ENCODE assay signal across 13 cellular contexts in genomic region chr1:18938707-18939070, GRCh38. TPM values are rescaled to one million over a fixed set of nuclear protein-coding genes. Genes with fewer than 3 reads are reported as not detected.
DNase-seq lines count a peak whose midpoint lies in the region; ATAC-seq and TF ChIP-seq lines count a peak whose summit lies in the region.
"Had no signal": no experiment of that assay in that cellular context is flagged by ENCODE, and none has a peak within 500 bp of the region (broad histone marks: within the 10 kb centered on the region; RNA-seq: fewer than 3 reads in every experiment).

No MANE protein-coding gene starts in this region.

- H3K27ac ChIP-seq in CD4-positive, alpha-beta T cell (ENCODE audit: low read depth, low read length) = peak overlapping the region; percentile 24
- H3K27ac ChIP-seq in osteoblast (ENCODE audit: low read depth, low read length) = peak overlapping the region; percentile 89
- H3K27ac ChIP-seq: parathyroid adenoma had no signal

- CTCF ChIA-PET in CD4-positive, alpha-beta T cell (lab: Charles Lee) = no interaction called here
- CTCF ChIA-PET in activated CD4-positive, alpha-beta T cell treated with anti-CD3 and anti-CD28 coated beads, Interleukin-2, amount 10 ng/mL, durations not matched to agents 7 days and 5 days (lab: Charles Lee) = interaction anchor here (0.6 to 2.3 kb wide), 3 partner anchors 8 to 717 kb away, joined by 3 to 10 read pairs (median 6); no protein-coding TSS in a partner anchor

- intact Hi-C loops in CD4-positive, alpha-beta T cell (cut with DNase I, micrococcal nuclease) = no loop called here

- H3K4me3 Mint-ChIP-seq in CD4-positive, alpha-beta T cell = no peak overlapping the region
- no peak overlapping the region for H3K4me3 Mint-ChIP-seq in effector memory CD8-positive, alpha-beta T cell
- no peak overlapping the region for H3K4me3 Mint-ChIP-seq in activated CD4-positive, alpha-beta T cell treated with anti-CD3 and anti-CD28 coated beads, Interleukin-2, amount 10 ng/mL, durations not matched to agents 7 days and 5 days
- H3K4me3 Mint-ChIP-seq in osteocyte (ENCODE audit: unreplicated experiment) = no peak overlapping the region
- H3K4me3 Mint-ChIP-seq: H9 had no signal

- no peak overlapping the region for H2AFZ ChIP-seq in osteoblast (ENCODE audit: low read length)
- H2AFZ ChIP-seq: parathyroid adenoma had no signal

- H3K4me1 ChIP-seq in osteoblast (ENCODE audit: insufficient read depth, low read length) = peaks cover 34% of the 10 kb centered on the region

- no peak overlapping the region for H3K27ac Mint-ChIP-seq in CD4-positive, alpha-beta T cell
- H3K27ac Mint-ChIP-seq in effector memory CD8-positive, alpha-beta T cell = peak overlapping the region; percentile 46 to 82
- H3K27ac Mint-ChIP-seq in activated CD4-positive, alpha-beta T cell treated with anti-CD3 and anti-CD28 coated beads, Interleukin-2, amount 10 ng/mL, durations not matched to agents 7 days and 5 days = no peak overlapping the region
- H3K27ac Mint-ChIP-seq in osteocyte (ENCODE audit: unreplicated experiment) = no peak overlapping the region
- H3K27ac Mint-ChIP-seq: H9 had no signal

- peaks cover 84% of the 10 kb centered on the region for H3K79me2 ChIP-seq in osteoblast (ENCODE audit: insufficient read depth, low read length)

- peaks cover 4% of the 10 kb centered on the region for H3K36me3 ChIP-seq in osteoblast (ENCODE audit: insufficient read depth, low read length)

- H3K4me3 ChIP-seq in osteoblast (ENCODE audit: insufficient read depth, low read length) = no peak overlapping the region

- H3K9me3 Mint-ChIP-seq in CD4-positive, alpha-beta T cell = no peaks in the 10 kb centered on the region
- H3K9me3 Mint-ChIP-seq in effector memory CD8-positive, alpha-beta T cell = no peaks in the 10 kb centered on the region
- no peaks in the 10 kb centered on the region for H3K9me3 Mint-ChIP-seq in activated CD4-positive, alpha-beta T cell treated with anti-CD3 and anti-CD28 coated beads, Interleukin-2, amount 10 ng/mL, durations not matched to agents 7 days and 5 days
- no peaks in the 10 kb centered on the region for H3K9me3 Mint-ChIP-seq in osteocyte (ENCODE audit: unreplicated experiment)
- H3K9me3 Mint-ChIP-seq: H9 had no signal

- no peak for TF ChIP-seq CTCF in CD4-positive, alpha-beta T cell (IDR thresholded peaks at IDR 0.05)
- TF ChIP-seq CTCF in osteoblast (IDR thresholded peaks at IDR 0.05; ENCODE audit: extremely low read depth, low read depth, low read length) = no peak
- TF ChIP-seq CTCF in osteocyte (IDR thresholded peaks at IDR 0.05) = no peak

- H3K27me3 ChIP-seq in CD4-positive, alpha-beta T cell (ENCODE audit: control insufficient read depth, insufficient read depth, low read length) = no peaks in the 10 kb centered on the region
- no peaks in the 10 kb centered on the region for H3K27me3 ChIP-seq in osteoblast (ENCODE audit: insufficient read depth, low read length)

- DNase-seq in CD4-positive, alpha-beta T cell = no peak
- DNase-seq in NCI-H82 (lab: John Stamatoyannopoulos, UW) = peak; percentile 96
- DNase-seq in effector memory CD8-positive, alpha-beta T cell = no peak
- DNase-seq in osteoblast (ENCODE audit: insufficient read length, low spot score, missing footprints) = peak; percentile 80
- DNase-seq in stimulated activated CD4-positive, alpha-beta T cell treated with anti-CD3 and anti-CD28 coated beads, Interleukin-4, amount 100 ng/mL, for 24 hours = no peak
- no peak for DNase-seq in activated CD4-positive, alpha-beta T cell treated with anti-CD3 and anti-CD28 coated beads, Interleukin-2, amount 10 ng/mL, durations not matched to agents 7 days and 5 days
- no peak for DNase-seq in osteocyte (ENCODE audit: extremely low spot score, unreplicated experiment)
- DNase-seq: activated naive CD4-positive, alpha-beta T cell treated with anti-CD3 and anti-CD28 coated beads, Interleukin-2, amount 50 U/mL, for 16 hours; dermis blood vessel endothelial cell; H9; Kasumi-1 had no signal

- no peaks in the 10 kb centered on the region for H3K36me3 Mint-ChIP-seq in CD4-positive, alpha-beta T cell (ENCODE audit: low read depth)
- H3K36me3 Mint-ChIP-seq in effector memory CD8-positive, alpha-beta T cell (ENCODE audit: insufficient read depth) = peaks cover 78% of the 10 kb centered on the region
- H3K36me3 Mint-ChIP-seq in activated CD4-positive, alpha-beta T cell treated with anti-CD3 and anti-CD28 coated beads, Interleukin-2, amount 10 ng/mL, durations not matched to agents 7 days and 5 days (ENCODE audit: low read depth) = no peaks in the 10 kb centered on the region
- H3K36me3 Mint-ChIP-seq in osteocyte (ENCODE audit: unreplicated experiment) = no peaks in the 10 kb centered on the region

- no peaks in the 10 kb centered on the region for H3K27me3 Mint-ChIP-seq in CD4-positive, alpha-beta T cell
- no peaks in the 10 kb centered on the region for H3K27me3 Mint-ChIP-seq in effector memory CD8-positive, alpha-beta T cell
- no peaks in the 10 kb centered on the region for H3K27me3 Mint-ChIP-seq in activated CD4-positive, alpha-beta T cell treated with anti-CD3 and anti-CD28 coated beads, Interleukin-2, amount 10 ng/mL, durations not matched to agents 7 days and 5 days
- H3K27me3 Mint-ChIP-seq in osteocyte (ENCODE audit: unreplicated experiment) = no peaks in the 10 kb centered on the region

- no peak overlapping the region for H3K4me2 ChIP-seq in osteoblast (ENCODE audit: insufficient read depth, low read length)

- H3K4me1 Mint-ChIP-seq in CD4-positive, alpha-beta T cell (ENCODE audit: low read depth) = peaks cover 83% of the 10 kb centered on the region
- peaks cover 59 to 68% of the 10 kb centered on the region in 2 donors for H3K4me1 Mint-ChIP-seq in effector memory CD8-positive, alpha-beta T cell (ENCODE audit: low read depth in 2 of 2)
- peaks cover 26% of the 10 kb centered on the region for H3K4me1 Mint-ChIP-seq in activated CD4-positive, alpha-beta T cell treated with anti-CD3 and anti-CD28 coated beads, Interleukin-2, amount 10 ng/mL, durations not matched to agents 7 days and 5 days
- H3K4me1 Mint-ChIP-seq in osteocyte (ENCODE audit: unreplicated experiment) = peaks cover 49% of the 10 kb centered on the region

- H3K9me3 ChIP-seq in CD4-positive, alpha-beta T cell (ENCODE audit: control insufficient read depth, low read length) = no peaks in the 10 kb centered on the region
- H3K9me3 ChIP-seq in osteoblast (ENCODE audit: low read depth, low read length) = no peaks in the 10 kb centered on the region

- ATAC-seq in CD4-positive, alpha-beta T cell (ENCODE audit: poor library complexity) = no peak
- no peak for ATAC-seq in effector memory CD8-positive, alpha-beta T cell (replicated peaks)
- ATAC-seq in GM18868 (IDR thresholded peaks at IDR 0.05; ENCODE audit: unreplicated experiment) = no peak

- peaks cover 58% of the 10 kb centered on the region for H4K20me1 ChIP-seq in osteoblast (ENCODE audit: insufficient read depth, low read length)

- POLR2A ChIA-PET in CD4-positive, alpha-beta T cell (lab: Charles Lee) = interaction anchor here (0.7 to 2.8 kb wide), 4 partner anchors 9 to 36 kb away, joined by 3 to 10 read pairs (median 3); partner anchors contain the start of gene ALDH4A1
- POLR2A ChIA-PET in activated CD4-positive, alpha-beta T cell treated with anti-CD3 and anti-CD28 coated beads, Interleukin-2, amount 10 ng/mL, durations not matched to agents 7 days and 5 days (lab: Charles Lee) = no interaction called here

RNA-seq across cellular contexts. Expression of gene IFFO2, which starts 17.8 kb away (rescaled TPM):
- total RNA-seq in CD4-positive, alpha-beta T cell = 100 to 1,000 TPM; 106 to 112 TPM
- total RNA-seq in osteoblast (6.8 and 10.9 TPM in 2 replicates), osteocyte (6.8 and 8.0 TPM in 2 replicates)
- total RNA-seq in activated CD4-positive, alpha-beta T cell treated with anti-CD3 and anti-CD28 coated beads, Interleukin-2, amount 10 ng/mL, durations not matched to agents 7 days and 5 days = 10 to 100 TPM; 20.4 to 21.7 TPM

RNA-seq across cellular contexts. Expression of gene ALDH4A1, which starts 36.3 kb away (rescaled TPM):
- under 1 TPM; 0.61 to 0.71 TPM for total RNA-seq in CD4-positive, alpha-beta T cell
- total RNA-seq in osteoblast = 28.6 and 31.8 TPM in 2 replicates
- total RNA-seq in activated CD4-positive, alpha-beta T cell treated with anti-CD3 and anti-CD28 coated beads, Interleukin-2, amount 10 ng/mL, durations not matched to agents 7 days and 5 days = 1 to 10 TPM; 4.3 to 5.9 TPM
- total RNA-seq in osteocyte = 13.7 and 13.8 TPM in 2 replicates

Comparison
In these comparisons a context has a peak if more than half of its experiments do, and no peak if none do; other contexts are left out.
1. DNase-seq: peak in NCI-H82 (single experiment) and osteoblast (single experiment); none in CD4-positive, alpha-beta T cell (0 of 10), effector memory CD8-positive, alpha-beta T cell (0 of 3), stimulated activated CD4-positive, alpha-beta T cell treated with anti-CD3 and anti-CD28 coated beads, Interleukin-4, amount 100 ng/mL, for 24 hours (single experiment), activated CD4-positive, alpha-beta T cell treated with anti-CD3 and anti-CD28 coated beads, Interleukin-2, amount 10 ng/mL, durations not matched to agents 7 days and 5 days (single experiment) and osteocyte (single experiment).
2. H3K27ac Mint-ChIP-seq: peak in effector memory CD8-positive, alpha-beta T cell (2 of 2); none in CD4-positive, alpha-beta T cell (single experiment), activated CD4-positive, alpha-beta T cell treated with anti-CD3 and anti-CD28 coated beads, Interleukin-2, amount 10 ng/mL, durations not matched to agents 7 days and 5 days (single experiment) and osteocyte (single experiment).